In genomic region chr14:103008768-103009342, GRCh38 we compare ENCODE assay signal across 9 cellular contexts. TPM values are rescaled to one million over a fixed set of nuclear protein-coding genes. Genes with fewer than 3 reads are reported as not detected.
A peak's percentile ranks its signal among the peaks of the same experiment; 100 is the strongest.
DNase-seq lines count a peak whose midpoint lies in the region; ATAC-seq and TF ChIP-seq lines count a peak whose summit lies in the region.
"Had no signal": no experiment of that assay in that cellular context is flagged by ENCODE, and none has a peak within 500 bp of the region (broad histone marks: within the 10 kb centered on the region; RNA-seq: fewer than 3 reads in every experiment).

No MANE protein-coding gene starts in this region.

- peaks cover 76% of the 10 kb centered on the region for H3K36me3 ChIP-seq in mesodermal cell (ENCODE audit: control insufficient read depth, insufficient read depth, low read length)

- no peak overlapping the region for H3K4me3 ChIP-seq in choroid plexus epithelial cell (ENCODE audit: low read depth, low read length)
- H3K4me3 ChIP-seq in mesodermal cell (ENCODE audit: extremely low read depth, insufficient read depth, low read length, poor library complexity, severe bottlenecking): no peak overlapping the region

- WGBS in mesodermal cell (ENCODE audit: insufficient coverage in 2 of 2), 2 experiments: 91 to 95% methylated on average over 13 of the region's 13 CpGs

- CTCF ChIA-PET in GM10248 (lab: Yijun Ruan, JAX): interaction anchor here (0.6 to 3.8 kb wide), 2 partner anchors 9 to 12 kb away, joined by 3 to 16 read pairs; no protein-coding TSS in a partner anchor

- peaks cover 29% of the 10 kb centered on the region for H3K4me1 ChIP-seq in mesodermal cell (ENCODE audit: control insufficient read depth, insufficient read depth, low read length, poor library complexity, severe bottlenecking)

- POLR2A ChIA-PET in GM10248 (lab: Yijun Ruan, JAX): interaction anchor here (0.6 kb wide), 1 partner anchor 839 kb away, joined by 4 read pairs; the partner anchor contains the start of gene PPP1R13B

- no peaks in the 10 kb centered on the region for H3K9me3 ChIP-seq in mesodermal cell (ENCODE audit: control insufficient read depth, low read length)

- ATAC-seq in GM19452 (IDR thresholded peaks at IDR 0.05; ENCODE audit: unreplicated experiment): no peak
- ATAC-seq: natural killer cell had no signal

- no peak for TF ChIP-seq CTCF in choroid plexus epithelial cell (conservative IDR thresholded peaks at IDR 0.05; ENCODE audit: low read depth, low read length)
- TF ChIP-seq CTCF in GM10248 (IDR thresholded peaks at IDR 0.05; ENCODE audit: control extremely low read depth, extremely low read depth, low read depth, missing control alignments): no peak

- DNase-seq in EL (peak; percentile 71), NCI-H2029 (lab: John Stamatoyannopoulos, UW) (peak; percentile 82), choroid plexus epithelial cell (ENCODE audit: low read depth) (peak; percentile 48), GM10248 (ENCODE audit: extremely low spot score) (no peak), amygdala (lab: John Stamatoyannopoulos, UW) (no peak)
- DNase-seq in stimulated activated CD4-positive, alpha-beta T cell treated with anti-CD3 and anti-CD28 coated beads, Interleukin-2, amount 100 ng/mL, for 24 hours: no peak
- DNase-seq: natural killer cell had no signal

- peak overlapping the region; percentile 23 for H3K27ac ChIP-seq in mesodermal cell (ENCODE audit: low read depth, low read length, severe bottlenecking)

RNA-seq across cellular contexts. Expression of gene CDC42BPB, which starts 48.5 kb away (rescaled TPM):
- 110 TPM for polyA plus RNA-seq in mesodermal cell (2013, experiment 1 of 2)
- 93.0 TPM for polyA plus RNA-seq in mesodermal cell (2013, experiment 2 of 2)

Comparison
In these comparisons a context has a peak if more than half of its experiments do, and no peak if none do; other contexts are left out.
1. DNase-seq: peak in EL (single experiment), NCI-H2029 (single experiment) and choroid plexus epithelial cell (single experiment); none in stimulated activated CD4-positive, alpha-beta T cell treated with anti-CD3 and anti-CD28 coated beads, Interleukin-2, amount 100 ng/mL, for 24 hours (0 of 2), GM10248 (single experiment) and amygdala (0 of 56).